In genomic region chr16:21520134-21521047, GRCh38 we compare ENCODE assay signal across 8 cellular contexts.
A peak's percentile ranks its signal among the peaks of the same experiment; 100 is the strongest.
DNase-seq lines count a peak whose midpoint lies in the region; ATAC-seq and TF ChIP-seq lines count a peak whose summit lies in the region.
"Not testable (repeated sequence)": the region's sequence is repeated elsewhere in the genome, so short reads cannot be mapped to it uniquely, and the experiment has no call there.

No MANE protein-coding gene starts in this region.

- H3K36me3 Mint-ChIP-seq in activated B cell treated with CpG ODN at 0.5 μM for 24 hours (ENCODE audit: low read depth), result peaks cover 27% of the 10 kb centered on the region

- POLR2A ChIA-PET in activated B cell treated with CpG ODN at 0.5 μM for 24 hours (lab: Charles Lee), result interaction anchor here (1.2 to 4.2 kb wide), 6 partner anchors 13 to 671 kb away, joined by 4 to 28 read pairs (median 12); no protein-coding TSS in a partner anchor

- in situ Hi-C loops in GM18951 (cut with MboI; ENCODE audit: low sequenced_read_pairs, unreplicated experiment), result not testable (repeated sequence)

- peak overlapping the region; percentile 86 to 99 (median 94) for H3K27ac ChIP-seq in spleen

- H3K9me3 ChIP-seq in spleen, result not testable (repeated sequence)

- H3K4me1 Mint-ChIP-seq in activated B cell treated with CpG ODN at 0.5 μM for 24 hours, result peaks cover 31% of the 10 kb centered on the region

- H3K27me3 Mint-ChIP-seq in activated B cell treated with CpG ODN at 0.5 μM for 24 hours, result not testable (repeated sequence)

- ATAC-seq in HG03159 (IDR thresholded peaks at IDR 0.05; ENCODE audit: unreplicated experiment), result peak; percentile 60
- ATAC-seq in activated B cell treated with CpG ODN at 0.5 μM for 24 hours (ENCODE audit: low read depth), result peak; percentile 71

- H3K9me3 Mint-ChIP-seq in activated B cell treated with CpG ODN at 0.5 μM for 24 hours, result not testable (repeated sequence)

- DNase-seq in AG08396 (ENCODE audit: low spot score) (peak; percentile 95), NCI-H2227 treated with DMSO at 0.1 percent for 48 hours (lab: John Stamatoyannopoulos, UW) (peak; percentile 77), activated B cell treated with CpG ODN at 0.5 μM for 24 hours (peak; percentile 100), cardiac fibroblast (ENCODE audit: low read depth in 2 of 2) (peak; percentile 94 to 96), inferior parietal cortex (ENCODE audit: extremely low spot score) (peak; percentile 94), spleen (peak; percentile 100)

- TF ChIP-seq POLR2A in GM18951 (IDR thresholded peaks at IDR 0.05; ENCODE audit: extremely low read depth, insufficient read depth, insufficient read length), result peak; percentile 78
- peak in 2 of 3 donors; percentile 19 to 81 for TF ChIP-seq POLR2A in spleen (IDR thresholded peaks at IDR 0.05)

- H3K36me3 ChIP-seq in spleen, result not testable (repeated sequence)

- H3K4me1 ChIP-seq in spleen, result peaks cover 16 to 48% (median 33%) of the 10 kb centered on the region in 6 donors

- H3K27me3 ChIP-seq in spleen (replicated peaks in 1 of 7), result not testable (repeated sequence)

- peak overlapping the region; percentile 97 for H3K27ac Mint-ChIP-seq in activated B cell treated with CpG ODN at 0.5 μM for 24 hours

- intact Hi-C loops in activated B cell treated with CpG ODN at 0.5 μM for 24 hours (cut with micrococcal nuclease), result loop anchor here (1.0 to 5.0 kb wide), 3 partner anchors 34 to 777 kb away; partner anchors contain the start of genes METTL9 and POLR3E
- intact Hi-C loops in spleen (cut with DNase I; ENCODE audit: low total_unique reads), result not testable (repeated sequence)

- peak overlapping the region; percentile 94 for H3K4me3 Mint-ChIP-seq in activated B cell treated with CpG ODN at 0.5 μM for 24 hours

- H3K4me3 ChIP-seq in cardiac fibroblast (replicated peaks in 1 of 2; ENCODE audit: low read depth in 2 of 2, low read length in 2 of 2) (peak overlapping the region; percentile 60 to 71), spleen (peak overlapping the region; percentile 61 to 96 (median 82))

- TF ChIP-seq CTCF in activated B cell treated with CpG ODN at 0.5 μM for 24 hours (IDR thresholded peaks at IDR 0.05); cardiac fibroblast (IDR thresholded peaks at IDR 0.05; ENCODE audit: low read depth, low read length): not testable (repeated sequence)
- TF ChIP-seq CTCF in spleen (IDR thresholded peaks at IDR 0.05 in 8 of 11, conservative IDR thresholded peaks at IDR 0.05 in 3 of 11), result peak in 2 of 11 experiments; percentile 32 to 36

- CTCF ChIA-PET in activated B cell treated with CpG ODN at 0.5 μM for 24 hours (lab: Charles Lee), result not testable (repeated sequence)

- WGBS in spleen, 5 donors, result 2 to 37% (median 5%) methylated on average over 11 to 98 of the region's 101 CpGs

Comparison
In these comparisons a context has a peak if more than half of its experiments do, and no peak if none do; other contexts are left out.
1. Peak in every context shown above with its lines: DNase-seq, ATAC-seq, H3K4me3 ChIP-seq and H3K27ac ChIP-seq.